ENCODE assay signal across 8 cellular contexts in the genomic region with DNA sequence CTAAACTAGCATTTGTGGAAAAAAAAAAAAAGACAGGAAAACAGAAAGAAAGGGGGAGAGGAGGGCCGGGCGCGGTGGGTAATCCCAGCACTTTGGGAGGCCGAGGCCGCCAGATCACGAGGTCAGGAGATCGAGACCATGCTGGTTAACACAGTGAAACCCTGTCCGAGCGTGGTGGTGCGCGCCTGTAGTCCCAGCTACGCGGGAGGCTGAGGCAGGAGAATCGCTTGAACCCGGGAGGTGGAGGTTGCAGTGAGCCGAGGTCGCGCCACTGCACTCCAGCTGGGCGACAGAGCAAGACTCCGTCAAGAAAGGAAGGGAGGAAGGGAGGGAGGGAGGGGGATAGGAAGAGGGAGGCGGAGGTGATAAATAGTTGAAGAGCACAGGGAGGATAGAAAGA.
"Had no signal": no experiment of that assay in that cellular context is flagged by ENCODE, and none has a peak within 500 bp of the region (broad histone marks: within the 10 kb centered on the region; RNA-seq: fewer than 3 reads in every experiment).

No MANE protein-coding gene starts in this region.

- ATAC-seq: GM12878 had no signal

- DNase-seq: GDM1, GF-D8 had no signal

- FAIRE-seq: G401.6, GM12878, GM12891, GM12892, GM18507, GM19239 had no signal

- H3K4me3 ChIP-seq: GM12878 had no signal
